ENCODE assay signal across 19 cellular contexts in the genomic region with DNA sequence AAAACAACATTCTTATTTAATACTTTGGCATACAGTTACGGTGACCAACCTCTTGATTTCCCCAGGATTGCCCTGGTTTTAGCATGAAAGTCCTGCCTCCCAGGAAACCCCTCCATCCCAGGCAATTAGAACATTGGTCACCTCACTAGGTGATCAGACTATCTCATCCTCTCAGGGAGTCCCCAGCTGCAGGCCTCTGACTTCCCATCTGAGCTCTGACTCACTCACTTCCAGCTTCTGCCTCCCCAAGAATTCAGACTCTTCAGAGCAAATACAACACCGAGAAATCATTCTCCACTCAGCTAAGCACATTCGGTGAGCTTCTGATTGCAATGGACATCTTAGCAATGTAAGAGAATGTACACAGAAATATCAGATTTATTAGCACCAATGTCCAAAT.
DNase-seq lines count a peak whose midpoint lies in the region; TF ChIP-seq lines count a peak whose summit lies in the region.
"Had no signal": no experiment of that assay in that cellular context is flagged by ENCODE, and none has a peak within 500 bp of the region (broad histone marks: within the 10 kb centered on the region; RNA-seq: fewer than 3 reads in every experiment).

No MANE protein-coding gene starts in this region.

- CTCF ChIA-PET in AG04450 (lab: Charles Lee), result interaction anchor here (2.0 kb wide), 1 partner anchor 272 kb away, joined by 8 read pairs; no protein-coding TSS in a partner anchor
- CTCF ChIA-PET in OCI-LY7 (lab: Charles Lee; ENCODE audit: unreplicated experiment), result interaction anchor here (0.5 kb wide), 1 partner anchor 107 kb away, joined by 3 read pairs; no protein-coding TSS in a partner anchor

- no TSS peak for BruUV-seq in OCI-LY7 (replicated peaks; lab: Mats Ljungman, UMichigan)

- DNase-seq in AG04450 (ENCODE audit: low read depth, low spot score) (peak; percentile 16), HFFc6 (peak; percentile 49), astrocyte of the spinal cord (ENCODE audit: low read depth, low spot score) (peak; percentile 77), kidney glomerular epithelial cell (lab: John Stamatoyannopoulos, UW) (peak; percentile 47), OCI-LY7 (ENCODE audit: low spot score) (no peak), colonic mucosa (no peak), SKM-1 (lab: John Stamatoyannopoulos, UW; ENCODE audit: unreplicated experiment) (no peak)
- no peak for DNase-seq in activated CD4-positive, CD25-positive, alpha-beta regulatory T cell (lab: John Stamatoyannopoulos, UW)
- DNase-seq: BE2C; DND-41; H9; immature natural killer cell; NCI-H1048; NCI-H2171 treated with DMSO at 0.1 percent for 48 hours; posterior cingulate gyrus; stimulated activated CD8-positive, alpha-beta memory T cell treated with anti-CD3 and anti-CD28 coated beads, Interleukin-4, amount 100 ng/mL, for 48 hours had no signal

- peaks cover 16% of the 10 kb centered on the region for H3K4me1 Mint-ChIP-seq in HFFc6 (ENCODE audit: low read depth)
- H3K4me1 Mint-ChIP-seq: immature natural killer cell had no signal

- TF ChIP-seq CTCF in AG04450 (IDR thresholded peaks at IDR 0.05; ENCODE audit: low read depth, low read length) (no peak), HFFc6 (IDR thresholded peaks at IDR 0.05) (no peak), astrocyte of the spinal cord (IDR thresholded peaks at IDR 0.05; ENCODE audit: low read depth, low read length) (no peak), OCI-LY7 (conservative IDR thresholded peaks at IDR 0.05; ENCODE audit: low read length) (no peak), colonic mucosa (IDR thresholded peaks at IDR 0.05) (no peak)

- no peaks in the 10 kb centered on the region for H3K36me3 ChIP-seq in OCI-LY7 (ENCODE audit: insufficient read depth, low read length)
- H3K36me3 ChIP-seq in colonic mucosa, result no peaks in the 10 kb centered on the region
- H3K36me3 ChIP-seq: BE2C, gastroesophageal sphincter had no signal

- H4K20me1 ChIP-seq in OCI-LY7 (ENCODE audit: insufficient read depth, low read length), result no peaks in the 10 kb centered on the region

- H3K4me3 ChIP-seq in AG04450 (ENCODE audit: low read depth, low read length) (no peak overlapping the region), astrocyte of the spinal cord (ENCODE audit: low read depth, low read length) (no peak overlapping the region), OCI-LY7 (ENCODE audit: low read depth, low read length, poor library complexity, severe bottlenecking) (no peak overlapping the region), colonic mucosa (no peak overlapping the region)
- H3K4me3 ChIP-seq: gastroesophageal sphincter had no signal

- no peaks in the 10 kb centered on the region for H3K9me2 ChIP-seq in OCI-LY7 (ENCODE audit: insufficient read depth, low read length)

- no peak overlapping the region for H3K9ac ChIP-seq in colonic mucosa (ENCODE audit: low read depth in 2 of 2, low read length in 2 of 2)

- no peak overlapping the region for H2AFZ ChIP-seq in OCI-LY7 (ENCODE audit: low read length)

- H3K27me3 Mint-ChIP-seq in HFFc6 (ENCODE audit: insufficient read depth), result peaks cover 10% of the 10 kb centered on the region
- H3K27me3 Mint-ChIP-seq: type B pancreatic cell had no signal

- H3K27ac ChIP-seq in AG04450 (ENCODE audit: low read depth, low read length) (no peak overlapping the region), OCI-LY7 (ENCODE audit: low read depth, low read length, poor library complexity, severe bottlenecking) (no peak overlapping the region), colonic mucosa (no peak overlapping the region)
- H3K27ac ChIP-seq: gastroesophageal sphincter had no signal

- H3K36me3 Mint-ChIP-seq in HFFc6 (ENCODE audit: low read depth), result no peaks in the 10 kb centered on the region
- H3K36me3 Mint-ChIP-seq: immature natural killer cell, type B pancreatic cell, WTC11 had no signal

- POLR2A ChIA-PET in AG04450 (lab: Yijun Ruan, JAX), result no interaction called here
- POLR2A ChIA-PET in OCI-LY7 (lab: Charles Lee), result interaction anchor here (0.9 to 1.7 kb wide), 6 partner anchors 11 to 21 kb away, joined by 3 to 4 read pairs (median 4); no protein-coding TSS in a partner anchor

- H3K4me1 ChIP-seq in OCI-LY7 (ENCODE audit: insufficient read depth, low read length, poor library complexity, severe bottlenecking) (peaks cover 14% of the 10 kb centered on the region), colonic mucosa (peaks cover 6% of the 10 kb centered on the region)
- H3K4me1 ChIP-seq: BE2C had no signal

- intact Hi-C loops in OCI-LY7 (cut with micrococcal nuclease; ENCODE audit: unreplicated experiment), result no loop called here
- intact Hi-C loops in colonic mucosa (cut with DNase I), result no loop called here

- H3K27me3 ChIP-seq in AG04450 (ENCODE audit: control insufficient read depth, insufficient read depth, low read length) (peaks cover 10% of the 10 kb centered on the region), colonic mucosa (no peaks in the 10 kb centered on the region)
- H3K27me3 ChIP-seq: BE2C, gastroesophageal sphincter had no signal

- H3K4me3 Mint-ChIP-seq in HFFc6, result peak overlapping the region; percentile 3; the same call in 1 of the 2 replicates
- H3K4me3 Mint-ChIP-seq: H9, immature natural killer cell, type B pancreatic cell, WTC11 had no signal

- H3K27ac Mint-ChIP-seq in HFFc6, result peak overlapping the region; percentile 73; the same call in 1 of the 2 replicates
- H3K27ac Mint-ChIP-seq: H9, immature natural killer cell, type B pancreatic cell, WTC11 had no signal

- H3K9me3 ChIP-seq in AG04450 (ENCODE audit: control insufficient read depth, insufficient read depth, low read length) (no peaks in the 10 kb centered on the region), OCI-LY7 (ENCODE audit: low read length) (no peaks in the 10 kb centered on the region), colonic mucosa (no peaks in the 10 kb centered on the region)
- H3K9me3 ChIP-seq: BE2C, gastroesophageal sphincter had no signal

- H3K79me2 ChIP-seq in OCI-LY7 (ENCODE audit: insufficient read depth, low read depth, low read length), result no peaks in the 10 kb centered on the region

- no peak overlapping the region for H3K4me2 ChIP-seq in OCI-LY7 (ENCODE audit: low read length)

- H3K9me3 Mint-ChIP-seq in HFFc6, result no peaks in the 10 kb centered on the region
- H3K9me3 Mint-ChIP-seq: H9, immature natural killer cell, WTC11 had no signal

- in situ Hi-C loops in astrocyte of the spinal cord (cut with HindIII; ENCODE audit: low sequenced_read_pairs), result no loop called here

Comparison
In these comparisons a context has a peak if more than half of its experiments do, and no peak if none do; other contexts are left out.
1. DNase-seq: peak in AG04450 (single experiment), HFFc6 (single experiment), astrocyte of the spinal cord (single experiment) and kidney glomerular epithelial cell (single experiment); none in OCI-LY7 (single experiment), activated CD4-positive, CD25-positive, alpha-beta regulatory T cell (0 of 4), colonic mucosa (single experiment) and SKM-1 (single experiment).